In the genomic region with DNA sequence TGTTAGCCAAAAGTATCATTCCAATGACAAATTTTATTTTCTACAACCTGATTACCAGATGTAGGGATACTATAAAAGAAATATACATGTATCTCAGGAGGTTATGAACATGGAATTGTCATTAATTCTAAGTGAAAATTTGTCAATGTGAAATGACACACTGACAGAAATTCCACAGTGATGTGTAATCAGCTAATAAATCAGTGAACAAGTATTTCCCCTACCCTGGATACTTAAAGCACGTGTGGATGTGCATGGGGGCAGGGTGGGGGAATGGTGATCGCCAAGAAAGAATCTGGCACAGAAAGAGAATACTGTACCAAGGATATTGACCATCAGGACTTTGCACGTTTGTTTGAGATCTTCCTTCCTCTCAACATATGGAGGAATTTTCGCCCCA, we compare ENCODE assay signal across 20 cellular contexts.
DNase-seq lines count a peak whose midpoint lies in the region; ATAC-seq and TF ChIP-seq lines count a peak whose summit lies in the region.
"Had no signal": no experiment of that assay in that cellular context is flagged by ENCODE, and none has a peak within 500 bp of the region (broad histone marks: within the 10 kb centered on the region; RNA-seq: fewer than 3 reads in every experiment).

No MANE protein-coding gene starts in this region.

- peak; percentile 6 for DNase-seq in Daoy (ENCODE audit: low read depth)
- DNase-seq in astrocyte of the hippocampus (ENCODE audit: low read depth, low spot score): peak; percentile 27
- DNase-seq in left lung: no peak
- DNase-seq in cortex of kidney (lab: John Stamatoyannopoulos, UW): no peak
- no peak for DNase-seq in CD14-positive monocyte (ENCODE audit: low spot score)
- no peak for DNase-seq in putamen (ENCODE audit: low spot score)
- DNase-seq: activated CD4-positive, alpha-beta T cell treated with anti-CD3 and anti-CD28 coated beads for 4 hours; glutamatergic neuron; mucosa of descending colon; NCI-H187 treated with DMSO at 0.1 percent for 48 hours; NCI-H69; RPMI8226; small intestine; stimulated activated naive B cell treated with anti-CD40 and anti-IgM and Interleukin-4, amounts not matched to agents 10 μg/mL and 1 μg/mL and 100 μg/mL, for 72 hours; upper lobe of right lung had no signal

- H3K27me3 Mint-ChIP-seq in CD14-positive monocyte (ENCODE audit: low read depth in 3 of 3): peaks cover 0 to 1% (median 0%) of the 10 kb centered on the region in 3 donors
- H3K27me3 Mint-ChIP-seq: stimulated activated naive B cell treated with anti-CD40 and anti-IgM and Interleukin-4, amounts not matched to agents 10 μg/mL and 1 μg/mL and 100 μg/mL, for 72 hours had no signal

- no peak overlapping the region for H3K4me3 Mint-ChIP-seq in CD14-positive monocyte
- H3K4me3 Mint-ChIP-seq: central memory CD8-positive, alpha-beta T cell; stimulated activated naive B cell treated with anti-CD40 and anti-IgM and Interleukin-4, amounts not matched to agents 10 μg/mL and 1 μg/mL and 100 μg/mL, for 72 hours had no signal

- no peaks in the 10 kb centered on the region for H3K36me3 ChIP-seq in left lung
- H3K36me3 ChIP-seq: upper lobe of right lung had no signal

- no peaks in the 10 kb centered on the region for H3K4me1 Mint-ChIP-seq in CD14-positive monocyte
- H3K4me1 Mint-ChIP-seq: central memory CD8-positive, alpha-beta T cell; stimulated activated naive B cell treated with anti-CD40 and anti-IgM and Interleukin-4, amounts not matched to agents 10 μg/mL and 1 μg/mL and 100 μg/mL, for 72 hours had no signal

- H3K4me3 ChIP-seq in left lung: no peak overlapping the region
- H3K4me3 ChIP-seq: mucosa of descending colon, upper lobe of right lung had no signal

- H3K27me3 ChIP-seq in left lung: no peaks in the 10 kb centered on the region
- H3K27me3 ChIP-seq: upper lobe of right lung had no signal

- intact Hi-C loops in left lung (cut with DNase I): no loop called here
- intact Hi-C loops in CD14-positive monocyte (cut with micrococcal nuclease): no loop called here

- TF ChIP-seq EP300 in Ishikawa (IDR thresholded peaks at IDR 0.05; ENCODE audit: borderline replicate concordance): peak; percentile 74; the same call in 1 of the 2 replicates

- H3K27ac ChIP-seq in left lung: no peak overlapping the region
- H3K27ac ChIP-seq: HL-60, upper lobe of right lung had no signal

- no peak overlapping the region for H3K27ac Mint-ChIP-seq in CD14-positive monocyte
- H3K27ac Mint-ChIP-seq: activated naive CD4-positive, alpha-beta T cell treated with anti-CD3 and anti-CD28 coated beads, Interleukin-2, amount 50 U/mL, for 72 hours; stimulated activated naive B cell treated with anti-CD40 and anti-IgM and Interleukin-4, amounts not matched to agents 10 μg/mL and 1 μg/mL and 100 μg/mL, for 72 hours had no signal

- H3K4me1 ChIP-seq in left lung: no peaks in the 10 kb centered on the region
- H3K4me1 ChIP-seq: upper lobe of right lung had no signal

- TF ChIP-seq RAD21 in Ishikawa (IDR thresholded peaks at IDR 0.05; ENCODE audit: low read depth): no peak

- H3K9me3 ChIP-seq in left lung: no peaks in the 10 kb centered on the region
- H3K9me3 ChIP-seq: mucosa of descending colon, upper lobe of right lung had no signal

- no peaks in the 10 kb centered on the region for H3K9me3 Mint-ChIP-seq in CD14-positive monocyte
- H3K9me3 Mint-ChIP-seq: activated naive CD4-positive, alpha-beta T cell treated with anti-CD3 and anti-CD28 coated beads, Interleukin-2, amount 50 U/mL, for 72 hours; central memory CD8-positive, alpha-beta T cell; stimulated activated naive B cell treated with anti-CD40 and anti-IgM and Interleukin-4, amounts not matched to agents 10 μg/mL and 1 μg/mL and 100 μg/mL, for 72 hours had no signal

- peak; percentile 10 for ATAC-seq in left lung
- ATAC-seq in GM18861 (IDR thresholded peaks at IDR 0.05; ENCODE audit: unreplicated experiment): no peak
- ATAC-seq: activated naive CD4-positive, alpha-beta T cell treated with anti-CD3 and anti-CD28 coated beads, Interleukin-2, amount 50 U/mL, for 72 hours; mucosa of descending colon; stimulated activated naive B cell treated with anti-CD40 and anti-IgM and Interleukin-4, amounts not matched to agents 10 μg/mL and 1 μg/mL and 100 μg/mL, for 72 hours; upper lobe of right lung had no signal

- TF ChIP-seq CTCF in left lung (IDR thresholded peaks at IDR 0.05): no peak
- TF ChIP-seq CTCF in CD14-positive monocyte (IDR thresholded peaks at IDR 0.05): no peak

- peaks cover 23 to 34% of the 10 kb centered on the region in 2 donors for H3K36me3 Mint-ChIP-seq in CD14-positive monocyte
- H3K36me3 Mint-ChIP-seq: activated naive CD4-positive, alpha-beta T cell treated with anti-CD3 and anti-CD28 coated beads, Interleukin-2, amount 50 U/mL, for 72 hours; stimulated activated naive B cell treated with anti-CD40 and anti-IgM and Interleukin-4, amounts not matched to agents 10 μg/mL and 1 μg/mL and 100 μg/mL, for 72 hours had no signal

TF ChIP-seq in Ishikawa, 13 proteins besides CTCF, POLR2A, EP300 and RAD21:
- TF ChIP-seq YY1 (IDR thresholded peaks at IDR 0.05; ENCODE audit: low read depth): no peak
- peak; percentile 91 for TF ChIP-seq TEAD4 (IDR thresholded peaks at IDR 0.05)
- TF ChIP-seq, protein P1, sequence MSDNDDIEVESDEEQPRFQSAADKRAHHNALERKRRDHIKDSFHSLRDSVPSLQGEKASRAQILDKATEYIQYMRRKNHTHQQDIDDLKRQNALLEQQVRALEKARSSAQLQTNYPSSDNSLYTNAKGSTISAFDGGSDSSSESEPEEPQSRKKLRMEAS (IDR thresholded peaks at IDR 0.05): peak; percentile 89
- peak; percentile 51; the same call in 1 of the 2 replicates for TF ChIP-seq FOXM1 (IDR thresholded peaks at IDR 0.05; ENCODE audit: borderline replicate concordance, low read depth)
- TF ChIP-seq CREB1 (IDR thresholded peaks at IDR 0.05; ENCODE audit: low read depth): no peak
- no peak for TF ChIP-seq USF1 (IDR thresholded peaks at IDR 0.05)
- no peak for TF ChIP-seq CEBPB (IDR thresholded peaks at IDR 0.05)
- TF ChIP-seq TAF1 (IDR thresholded peaks at IDR 0.05; ENCODE audit: low read depth): no peak
- TF ChIP-seq EGR1 (IDR thresholded peaks at IDR 0.05): no peak
- TF ChIP-seq REST (IDR thresholded peaks at IDR 0.05; ENCODE audit: low read depth): no peak
- TF ChIP-seq NFIC (IDR thresholded peaks at IDR 0.05): peak; percentile 62
- TF ChIP-seq TCF12 (IDR thresholded peaks at IDR 0.05; ENCODE audit: low read depth): peak; percentile 81
- no peak for TF ChIP-seq ZBTB7A (IDR thresholded peaks at IDR 0.05; ENCODE audit: low read depth)

Comparison
In these comparisons a context has a peak if more than half of its experiments do, and no peak if none do; other contexts are left out.
1. DNase-seq: peak in Daoy (single experiment) and astrocyte of the hippocampus (single experiment); none in left lung (0 of 2), cortex of kidney (single experiment), CD14-positive monocyte (single experiment) and putamen (single experiment).